12 cellular contexts compared by ENCODE assay signal in genomic region chr12:66963901-66964300, GRCh38.
"Had no signal": no experiment of that assay in that cellular context is flagged by ENCODE, and none has a peak within 500 bp of the region (broad histone marks: within the 10 kb centered on the region; RNA-seq: fewer than 3 reads in every experiment).

No MANE protein-coding gene starts in this region.

- H3K27ac ChIP-seq: cardiac muscle cell, coronary artery, foreskin keratinocyte, neural progenitor cell, sigmoid colon had no signal

- H3K27me3 ChIP-seq: cardiac muscle cell, foreskin keratinocyte, neural progenitor cell, sigmoid colon had no signal

- H3K4me1 Mint-ChIP-seq: activated B cell treated with CpG ODN at 0.5 μM for 24 hours had no signal

- DNase-seq: activated B cell treated with CpG ODN at 0.5 μM for 24 hours; activated CD8-positive, alpha-beta memory T cell treated with anti-CD3 and anti-CD28 coated beads, Interleukin-2, amount 50 U/mL, for 4 hours; glutamatergic neuron; hypothalamus; mesendoderm; sigmoid colon had no signal

- H3K4me3 ChIP-seq: cardiac muscle cell, coronary artery, neural progenitor cell, sigmoid colon had no signal

- H3K4me1 ChIP-seq: neural progenitor cell, sigmoid colon had no signal

- H3K9me3 Mint-ChIP-seq: activated B cell treated with CpG ODN at 0.5 μM for 24 hours, neural progenitor cell had no signal

- H3K27me3 Mint-ChIP-seq: activated B cell treated with CpG ODN at 0.5 μM for 24 hours had no signal

- H3K27ac Mint-ChIP-seq: activated B cell treated with CpG ODN at 0.5 μM for 24 hours; activated CD4-positive, alpha-beta T cell treated with anti-CD3 and anti-CD28 coated beads, Interleukin-2, amount 10 ng/mL, durations not matched to agents 24 days and 14 days; neural progenitor cell had no signal

- H3K4me3 Mint-ChIP-seq: activated B cell treated with CpG ODN at 0.5 μM for 24 hours; activated CD4-positive, alpha-beta T cell treated with anti-CD3 and anti-CD28 coated beads, Interleukin-2, amount 10 ng/mL, durations not matched to agents 24 days and 14 days; activated CD8-positive, alpha-beta T cell treated with anti-CD3 and anti-CD28 coated beads, Interleukin-2, amount 10 ng/mL, durations not matched to agents 7 days and 5 days; neural progenitor cell had no signal

- H3K9me3 ChIP-seq: sigmoid colon had no signal

- H3K36me3 ChIP-seq: cardiac muscle cell, neural progenitor cell, sigmoid colon had no signal
